Comparison of ENCODE assay signal across 21 cellular contexts in genomic region chr14:53764846-53765245, GRCh38.
DNase-seq lines count a peak whose midpoint lies in the region; ATAC-seq, FAIRE-seq and TF ChIP-seq lines count a peak whose summit lies in the region.
"Had no signal": no experiment of that assay in that cellular context is flagged by ENCODE, and none has a peak within 500 bp of the region (broad histone marks: within the 10 kb centered on the region; RNA-seq: fewer than 3 reads in every experiment).

No MANE protein-coding gene starts in this region.

- no peaks in the 10 kb centered on the region for H3K36me3 ChIP-seq in bronchial epithelial cell (ENCODE audit: control insufficient read depth, insufficient read depth, low read length)
- H3K36me3 ChIP-seq in H7 (replicated peaks; ENCODE audit: control insufficient read depth, insufficient read depth, low read length) = no peaks in the 10 kb centered on the region
- H3K36me3 ChIP-seq: BLaER1 treated with 17β-estradiol and CSF1 and Interleukin-3, amounts not matched to agents 10 nM and 100 nM; HAP-1 had no signal

- H3K27me3 Mint-ChIP-seq in nephron progenitor cell (ENCODE audit: low read depth, poor library complexity) (no peaks in the 10 kb centered on the region), Calu3 (ENCODE audit: unreplicated experiment) (no peaks in the 10 kb centered on the region)
- H3K27me3 Mint-ChIP-seq in CD4-positive, alpha-beta T cell = no peaks in the 10 kb centered on the region
- H3K27me3 Mint-ChIP-seq: B cell; CD8-positive, alpha-beta memory T cell had no signal

- no peak overlapping the region for H3K4me3 ChIP-seq in bronchial epithelial cell (ENCODE audit: low read depth, low read length)
- no peak overlapping the region for H3K4me3 ChIP-seq in H7 (ENCODE audit: insufficient read depth, low read depth, low read length)
- H3K4me3 ChIP-seq: BLaER1 treated with 17β-estradiol and CSF1 and Interleukin-3, amounts not matched to agents 10 nM and 100 nM; HAP-1 had no signal

- intact Hi-C loops in Calu3 (cut with micrococcal nuclease; ENCODE audit: unreplicated experiment) = no loop called here
- intact Hi-C loops in CD4-positive, alpha-beta T cell (cut with DNase I, micrococcal nuclease) = no loop called here

- BruUV-seq in Calu3 (replicated peaks; lab: Mats Ljungman, UMichigan) = no TSS peak

- no peaks in the 10 kb centered on the region for H3K27me3 ChIP-seq in bronchial epithelial cell (ENCODE audit: control insufficient read depth, insufficient read depth, low read length)
- H3K27me3 ChIP-seq in H7 (ENCODE audit: control insufficient read depth, insufficient read depth, low read length) = no peaks in the 10 kb centered on the region
- H3K27me3 ChIP-seq in CD4-positive, alpha-beta T cell (ENCODE audit: control insufficient read depth, insufficient read depth, low read length) = no peaks in the 10 kb centered on the region
- H3K27me3 ChIP-seq: BLaER1 treated with 17β-estradiol and CSF1 and Interleukin-3, amounts not matched to agents 10 nM and 100 nM had no signal

- TF ChIP-seq CTCF in bronchial epithelial cell (IDR thresholded peaks at IDR 0.05; ENCODE audit: insufficient read depth, low read length, severe bottlenecking) = no peak
- TF ChIP-seq CTCF in nephron progenitor cell (IDR thresholded peaks at IDR 0.05) = no peak
- no peak for TF ChIP-seq CTCF in Calu3 (IDR thresholded peaks at IDR 0.05; ENCODE audit: unreplicated experiment)
- TF ChIP-seq CTCF in CD4-positive, alpha-beta T cell (IDR thresholded peaks at IDR 0.05) = no peak

- DNase-seq in DMS53 (lab: John Stamatoyannopoulos, UW) = peak; percentile 66
- peak; percentile 39 for DNase-seq in HT-29 (ENCODE audit: low spot score)
- DNase-seq in bronchial epithelial cell (ENCODE audit: low read depth) = peak; percentile 19
- no peak for DNase-seq in nephron progenitor cell
- no peak for DNase-seq in Calu3
- DNase-seq in H7 = no peak
- DNase-seq in CD4-positive, alpha-beta T cell = no peak
- DNase-seq: 8988T; Caco-2; CD8-positive, alpha-beta memory T cell; DMS153 had no signal

- H3K4me3 Mint-ChIP-seq in nephron progenitor cell (no peak overlapping the region), Calu3 (ENCODE audit: low read depth, unreplicated experiment) (no peak overlapping the region)
- no peak overlapping the region for H3K4me3 Mint-ChIP-seq in CD4-positive, alpha-beta T cell
- H3K4me3 Mint-ChIP-seq: B cell; CD8-positive, alpha-beta memory T cell had no signal

- no peak for FAIRE-seq in bronchial epithelial cell (lab: Jason Lieb, UNC)
- FAIRE-seq: G401.6, GM12892, GM18507, GM19239, H1 had no signal

- H3K9me3 Mint-ChIP-seq in nephron progenitor cell = peaks cover 10% of the 10 kb centered on the region
- H3K9me3 Mint-ChIP-seq in Calu3 (ENCODE audit: low read depth, unreplicated experiment) = no peaks in the 10 kb centered on the region
- peaks cover 4% of the 10 kb centered on the region for H3K9me3 Mint-ChIP-seq in CD4-positive, alpha-beta T cell

- H3K27ac Mint-ChIP-seq in nephron progenitor cell (peak overlapping the region; percentile 33), Calu3 (ENCODE audit: unreplicated experiment) (no peak overlapping the region)
- H3K27ac Mint-ChIP-seq in CD4-positive, alpha-beta T cell = no peak overlapping the region
- H3K27ac Mint-ChIP-seq: B cell; CD8-positive, alpha-beta memory T cell had no signal

- H3K4me1 Mint-ChIP-seq in nephron progenitor cell = no peaks in the 10 kb centered on the region
- peaks cover 32% of the 10 kb centered on the region for H3K4me1 Mint-ChIP-seq in Calu3 (ENCODE audit: low read depth, unreplicated experiment)
- H3K4me1 Mint-ChIP-seq in CD4-positive, alpha-beta T cell (ENCODE audit: low read depth) = no peaks in the 10 kb centered on the region
- H3K4me1 Mint-ChIP-seq: B cell; CD8-positive, alpha-beta memory T cell had no signal

- CTCF ChIA-PET in Calu3 (lab: Charles Lee) = no interaction called here
- CTCF ChIA-PET in CD4-positive, alpha-beta T cell (lab: Charles Lee) = no interaction called here

- POLR2A ChIA-PET in CD4-positive, alpha-beta T cell (lab: Charles Lee) = no interaction called here

- H3K9me3 ChIP-seq in CD4-positive, alpha-beta T cell (ENCODE audit: control insufficient read depth, low read length) = no peaks in the 10 kb centered on the region
- H3K9me3 ChIP-seq: Caco-2, HAP-1 had no signal

- H3K27ac ChIP-seq in CD4-positive, alpha-beta T cell (ENCODE audit: low read depth, low read length) = no peak overlapping the region
- H3K27ac ChIP-seq: BLaER1 treated with 17β-estradiol and CSF1 and Interleukin-3, amounts not matched to agents 10 nM and 100 nM; KMS-11 had no signal

- no peak for ATAC-seq in CD4-positive, alpha-beta T cell (ENCODE audit: poor library complexity)
- ATAC-seq in HG03469 (IDR thresholded peaks at IDR 0.05; ENCODE audit: unreplicated experiment) = no peak

- H3K36me3 Mint-ChIP-seq in nephron progenitor cell (ENCODE audit: low read depth) = no peaks in the 10 kb centered on the region
- peaks cover 5% of the 10 kb centered on the region for H3K36me3 Mint-ChIP-seq in Calu3 (ENCODE audit: insufficient read depth, unreplicated experiment)
- H3K36me3 Mint-ChIP-seq in CD4-positive, alpha-beta T cell (ENCODE audit: low read depth) = no peaks in the 10 kb centered on the region

Comparison
In these comparisons a context has a peak if more than half of its experiments do, and no peak if none do; other contexts are left out.
1. DNase-seq: peak in DMS53 (single experiment), HT-29 (single experiment) and bronchial epithelial cell (single experiment); none in nephron progenitor cell (single experiment), Calu3 (single experiment), H7 (single experiment) and CD4-positive, alpha-beta T cell (0 of 10).